9 cellular contexts compared by ENCODE assay signal in genomic region chr17:66673668-66674276, GRCh38.
DNase-seq lines count a peak whose midpoint lies in the region; ATAC-seq and TF ChIP-seq lines count a peak whose summit lies in the region.
"Had no signal": no experiment of that assay in that cellular context is flagged by ENCODE, and none has a peak within 500 bp of the region (broad histone marks: within the 10 kb centered on the region; RNA-seq: fewer than 3 reads in every experiment).

No MANE protein-coding gene starts in this region.

- intact Hi-C loops in CD4-positive, alpha-beta T cell (cut with DNase I, micrococcal nuclease): loop anchor here (1.0 to 10.0 kb wide), 8 partner anchors 40 to 473 kb away; no protein-coding TSS in a partner anchor

- peak overlapping the region; percentile 52 for H3K4me3 Mint-ChIP-seq in CD4-positive, alpha-beta T cell

- H3K4me1 ChIP-seq in cardiac muscle cell (ENCODE audit: low read depth): no peaks in the 10 kb centered on the region

- H3K27me3 Mint-ChIP-seq in CD4-positive, alpha-beta T cell: no peaks in the 10 kb centered on the region
- H3K27me3 Mint-ChIP-seq: IgD-negative memory B cell had no signal

- H3K36me3 ChIP-seq in cardiac muscle cell: no peaks in the 10 kb centered on the region

- peaks cover 28% of the 10 kb centered on the region for H3K36me3 Mint-ChIP-seq in CD4-positive, alpha-beta T cell (ENCODE audit: low read depth)

- H3K4me3 ChIP-seq in HFF-Myc (replicated peaks; ENCODE audit: low read depth, low read length): no peak overlapping the region
- H3K4me3 ChIP-seq in cardiac muscle cell: no peak overlapping the region

- peak; percentile 20 to 55 (median 41) for DNase-seq in CD4-positive, alpha-beta T cell
- peak; percentile 45 for DNase-seq in HFF-Myc (ENCODE audit: extremely low read depth, low read depth)
- peak; percentile 17 to 38 for DNase-seq in SHP77 (lab: John Stamatoyannopoulos, UW)
- peak; percentile 65 for DNase-seq in amniotic epithelial cell (ENCODE audit: low read depth)
- DNase-seq in cardiac muscle cell (ENCODE audit: low read depth in 1 of 2, low spot score in 1 of 2): peak; percentile 71 to 75
- DNase-seq in pons (ENCODE audit: low spot score): peak; percentile 85

- POLR2A ChIA-PET in CD4-positive, alpha-beta T cell (lab: Charles Lee): interaction anchor here (1.0 kb wide), 1 partner anchor 17 kb away, joined by 3 read pairs; no protein-coding TSS in a partner anchor

- CTCF ChIA-PET in CD4-positive, alpha-beta T cell (lab: Charles Lee): interaction anchor here (0.6 to 1.7 kb wide), 9 partner anchors 27 to 485 kb away, joined by 3 to 4 read pairs (median 3); no protein-coding TSS in a partner anchor

- H3K27ac Mint-ChIP-seq in CD4-positive, alpha-beta T cell: peak overlapping the region; percentile 88

- peak overlapping the region; percentile 51 for H3K27ac ChIP-seq in CD4-positive, alpha-beta T cell (ENCODE audit: low read depth, low read length)
- no peak overlapping the region for H3K27ac ChIP-seq in cardiac muscle cell

- peak; percentile 84 for ATAC-seq in CD4-positive, alpha-beta T cell (ENCODE audit: poor library complexity)
- no peak for ATAC-seq in GM19351 (IDR thresholded peaks at IDR 0.05; ENCODE audit: unreplicated experiment)
- no peak for ATAC-seq in HG03196 (IDR thresholded peaks at IDR 0.05; ENCODE audit: unreplicated experiment)

- peak; percentile 68 for TF ChIP-seq CTCF in CD4-positive, alpha-beta T cell (IDR thresholded peaks at IDR 0.05)
- peak; percentile 71 for TF ChIP-seq CTCF in HFF-Myc (IDR thresholded peaks at IDR 0.05; ENCODE audit: low read depth, low read length, missing control alignments)
- peak; percentile 76 for TF ChIP-seq CTCF in cardiac muscle cell (IDR thresholded peaks at IDR 0.05; ENCODE audit: low read depth, low read length)

- H3K27me3 ChIP-seq in CD4-positive, alpha-beta T cell (ENCODE audit: control insufficient read depth, insufficient read depth, low read length): no peaks in the 10 kb centered on the region
- H3K27me3 ChIP-seq in cardiac muscle cell: no peaks in the 10 kb centered on the region

- H3K4me1 Mint-ChIP-seq in CD4-positive, alpha-beta T cell (ENCODE audit: low read depth): peaks cover 55% of the 10 kb centered on the region

- H3K9me3 ChIP-seq in CD4-positive, alpha-beta T cell (ENCODE audit: control insufficient read depth, low read length): no peaks in the 10 kb centered on the region
- H3K9me3 ChIP-seq in cardiac muscle cell (ENCODE audit: low read depth): no peaks in the 10 kb centered on the region

- no peaks in the 10 kb centered on the region for H3K9me3 Mint-ChIP-seq in CD4-positive, alpha-beta T cell

Comparison
In these comparisons a context has a peak if more than half of its experiments do, and no peak if none do; other contexts are left out.
1. DNase-seq: peak in every context shown above with its lines; median percentile 85 in pons; 73 in cardiac muscle cell; 65 in amniotic epithelial cell; 45 in HFF-Myc; 41 in CD4-positive, alpha-beta T cell; 28 in SHP77.